ENCODE assay signal across 16 cellular contexts in genomic region chr5:162565-163337, GRCh38. TPM values are rescaled to one million over a fixed set of nuclear protein-coding genes. Genes with fewer than 3 reads are reported as not detected.
DNase-seq lines count a peak whose midpoint lies in the region; ATAC-seq and TF ChIP-seq lines count a peak whose summit lies in the region.
"Had no signal": no experiment of that assay in that cellular context is flagged by ENCODE, and none has a peak within 500 bp of the region (broad histone marks: within the 10 kb centered on the region; RNA-seq: fewer than 3 reads in every experiment).

No MANE protein-coding gene starts in this region.

- no peaks in the 10 kb centered on the region for H3K79me2 ChIP-seq in Loucy (ENCODE audit: insufficient read depth, low read length)

- DNase-seq in activated T-cell treated with anti-CD3 and anti-CD28 coated beads, Interleukin-2, amount 50 U/mL, for 1 hour = peak; percentile 7
- no peak for DNase-seq in activated T-cell treated with anti-CD3 and anti-CD28 coated beads, Interleukin-2, amount 50 U/mL, for 4 hours
- DNase-seq in mesenteric fat pad (ENCODE audit: low spot score) (peak; percentile 86), suprapubic skin (ENCODE audit: low spot score in 2 of 2) (peak; percentile 45 to 71), body of pancreas (no peak), LoVo (ENCODE audit: low spot score) (no peak), DMS153 treated with DMSO at 0.1 percent for 48 hours (lab: John Stamatoyannopoulos, UW; ENCODE audit: unreplicated experiment) (no peak)
- DNase-seq: 8988T, DMS53, NCI-H1105 treated with DMSO at 0.1 percent for 48 hours, NCI-H187, NCI-H510A treated with DMSO at 0.1 percent for 48 hours had no signal

- H3K4me3 Mint-ChIP-seq in activated T-cell treated with anti-CD3 and anti-CD28 coated beads, Interleukin-2, amount 50 U/mL, for 4 hours = no peak overlapping the region

- no peak overlapping the region for H2AFZ ChIP-seq in Loucy (ENCODE audit: low read length)

- no peak overlapping the region for H3K27ac ChIP-seq in suprapubic skin
- no peak overlapping the region for H3K27ac ChIP-seq in body of pancreas
- H3K27ac ChIP-seq: C4-2B had no signal

- 88% methylated on average over 5 of the region's 23 CpGs for WGBS in suprapubic skin
- 78 to 85% methylated on average over 9 to 20 of the region's 23 CpGs for WGBS in body of pancreas, 2 donors

- peak overlapping the region; percentile 49 for H3K4me2 ChIP-seq in Loucy (ENCODE audit: low read depth, low read length, poor library complexity, severe bottlenecking)

- H3K4me1 ChIP-seq in Loucy (ENCODE audit: insufficient read depth, low read length, poor library complexity, severe bottlenecking) = peaks cover 35% of the 10 kb centered on the region
- H3K4me1 ChIP-seq in suprapubic skin = no peaks in the 10 kb centered on the region
- H3K4me1 ChIP-seq in body of pancreas = no peaks in the 10 kb centered on the region
- H3K4me1 ChIP-seq: Caco-2 had no signal

- H3K9ac ChIP-seq in Loucy (ENCODE audit: low read depth, low read length, poor library complexity, severe bottlenecking) = no peak overlapping the region

- no peaks in the 10 kb centered on the region for H3K9me3 ChIP-seq in Loucy (ENCODE audit: insufficient read depth, low read depth, low read length)
- H3K9me3 ChIP-seq in suprapubic skin = no peaks in the 10 kb centered on the region
- no peaks in the 10 kb centered on the region for H3K9me3 ChIP-seq in body of pancreas
- H3K9me3 ChIP-seq: Caco-2 had no signal

- intact Hi-C loops in body of pancreas (cut with DNase I) = no loop called here

- ATAC-seq in activated T-cell treated with anti-CD3 and anti-CD28 coated beads, Interleukin-2, amount 50 U/mL, for 4 hours = no peak
- ATAC-seq in body of pancreas = no peak

- peaks cover 29% of the 10 kb centered on the region for H3K27me3 Mint-ChIP-seq in activated T-cell treated with anti-CD3 and anti-CD28 coated beads, Interleukin-2, amount 50 U/mL, for 4 hours (ENCODE audit: low read depth)

- TF ChIP-seq POLR2A in suprapubic skin (IDR thresholded peaks at IDR 0.05) = no peak
- no peak for TF ChIP-seq POLR2A in body of pancreas (IDR thresholded peaks at IDR 0.05)

- H3K27me3 ChIP-seq in Loucy (ENCODE audit: insufficient read depth, low read length, poor library complexity, severe bottlenecking) = no peaks in the 10 kb centered on the region
- H3K27me3 ChIP-seq in suprapubic skin = peaks cover 3% of the 10 kb centered on the region
- H3K27me3 ChIP-seq in body of pancreas = no peaks in the 10 kb centered on the region

- H3K9me2 ChIP-seq in Loucy (replicated peaks; ENCODE audit: low read depth, low read length) = no peaks in the 10 kb centered on the region

- H3K36me3 ChIP-seq in Loucy (ENCODE audit: insufficient read depth, low read length) (no peaks in the 10 kb centered on the region), suprapubic skin (no peaks in the 10 kb centered on the region), body of pancreas (replicated peaks in 1 of 2; ENCODE audit: insufficient read depth in 1 of 2, low read depth in 2 of 2) (no peaks in the 10 kb centered on the region)

- H3F3A ChIP-seq in Loucy (ENCODE audit: low read depth) = no peaks in the 10 kb centered on the region; the same call in 1 of the 2 replicates

- TF ChIP-seq EP300 in suprapubic skin (IDR thresholded peaks at IDR 0.05) = no peak

- H3K36me3 Mint-ChIP-seq in activated T-cell treated with anti-CD3 and anti-CD28 coated beads, Interleukin-2, amount 50 U/mL, for 4 hours (ENCODE audit: insufficient read depth) = no peaks in the 10 kb centered on the region

- no peak for TF ChIP-seq CTCF in Loucy (conservative IDR thresholded peaks at IDR 0.05; ENCODE audit: low read length)
- no peak for TF ChIP-seq CTCF in suprapubic skin (IDR thresholded peaks at IDR 0.05)
- no peak for TF ChIP-seq CTCF in body of pancreas (IDR thresholded peaks at IDR 0.05)

- H3K4me3 ChIP-seq in Loucy (ENCODE audit: low read length, poor library complexity, severe bottlenecking) = no peak overlapping the region
- no peak overlapping the region for H3K4me3 ChIP-seq in suprapubic skin
- no peak overlapping the region for H3K4me3 ChIP-seq in body of pancreas

- H3K4me1 Mint-ChIP-seq in activated T-cell treated with anti-CD3 and anti-CD28 coated beads, Interleukin-2, amount 50 U/mL, for 4 hours (ENCODE audit: low read depth) = no peaks in the 10 kb centered on the region

- H3K9me3 Mint-ChIP-seq in activated T-cell treated with anti-CD3 and anti-CD28 coated beads, Interleukin-2, amount 50 U/mL, for 4 hours = no peaks in the 10 kb centered on the region

- H4K20me1 ChIP-seq in Loucy (ENCODE audit: insufficient read depth, low read length, poor library complexity, severe bottlenecking) = no peaks in the 10 kb centered on the region

RNA-seq across cellular contexts. Expression of gene LRRC14B, which starts 28.5 kb away (rescaled TPM):
- total RNA-seq in activated T-cell treated with anti-CD3 and anti-CD28 coated beads, Interleukin-2, amount 50 U/mL, for 4 hours = under 1 TPM in 1 of 3 donors, not detected in 2; 0.23 TPM
- total RNA-seq in mesenteric fat pad = not detected
- total RNA-seq in suprapubic skin = not detected
- total RNA-seq in body of pancreas = not detected
- total RNA-seq: Caco-2, H4 had no signal

RNA-seq across cellular contexts. Expression of gene CCDC127, which starts 55.2 kb away (rescaled TPM):
- total RNA-seq in activated T-cell treated with anti-CD3 and anti-CD28 coated beads, Interleukin-2, amount 50 U/mL, for 4 hours = 1 to 10 TPM; 4.7 to 7.8 (median 5.7) TPM
- total RNA-seq in mesenteric fat pad (6.5 TPM), suprapubic skin (10 to 100 TPM in 1 of 4 donors, 1 to 10 TPM in 3; 3.1 to 11.7 (median 5.1) TPM), body of pancreas (1 to 10 TPM; 3.9 to 4.0 TPM)

RNA-seq across cellular contexts. Expression of gene SDHA, which starts 55.4 kb away (rescaled TPM):
- 100 to 1,000 TPM in 2 of 3 donors, 10 to 100 TPM in 1; 73.1 to 120 (median 104) TPM for total RNA-seq in activated T-cell treated with anti-CD3 and anti-CD28 coated beads, Interleukin-2, amount 50 U/mL, for 4 hours
- 112 TPM for total RNA-seq in mesenteric fat pad
- total RNA-seq in suprapubic skin = 10 to 100 TPM; 51.5 to 80.2 (median 68.7) TPM
- 10 to 100 TPM; 62.8 to 75.5 TPM for total RNA-seq in body of pancreas

Comparison
In these comparisons a context has a peak if more than half of its experiments do, and no peak if none do; other contexts are left out.
1. DNase-seq: peak in activated T-cell treated with anti-CD3 and anti-CD28 coated beads, Interleukin-2, amount 50 U/mL, for 1 hour (single experiment), mesenteric fat pad (single experiment) and suprapubic skin (2 of 2); none in activated T-cell treated with anti-CD3 and anti-CD28 coated beads, Interleukin-2, amount 50 U/mL, for 4 hours (single experiment), body of pancreas (0 of 4), LoVo (single experiment) and DMS153 treated with DMSO at 0.1 percent for 48 hours (single experiment).